In the genomic region with DNA sequence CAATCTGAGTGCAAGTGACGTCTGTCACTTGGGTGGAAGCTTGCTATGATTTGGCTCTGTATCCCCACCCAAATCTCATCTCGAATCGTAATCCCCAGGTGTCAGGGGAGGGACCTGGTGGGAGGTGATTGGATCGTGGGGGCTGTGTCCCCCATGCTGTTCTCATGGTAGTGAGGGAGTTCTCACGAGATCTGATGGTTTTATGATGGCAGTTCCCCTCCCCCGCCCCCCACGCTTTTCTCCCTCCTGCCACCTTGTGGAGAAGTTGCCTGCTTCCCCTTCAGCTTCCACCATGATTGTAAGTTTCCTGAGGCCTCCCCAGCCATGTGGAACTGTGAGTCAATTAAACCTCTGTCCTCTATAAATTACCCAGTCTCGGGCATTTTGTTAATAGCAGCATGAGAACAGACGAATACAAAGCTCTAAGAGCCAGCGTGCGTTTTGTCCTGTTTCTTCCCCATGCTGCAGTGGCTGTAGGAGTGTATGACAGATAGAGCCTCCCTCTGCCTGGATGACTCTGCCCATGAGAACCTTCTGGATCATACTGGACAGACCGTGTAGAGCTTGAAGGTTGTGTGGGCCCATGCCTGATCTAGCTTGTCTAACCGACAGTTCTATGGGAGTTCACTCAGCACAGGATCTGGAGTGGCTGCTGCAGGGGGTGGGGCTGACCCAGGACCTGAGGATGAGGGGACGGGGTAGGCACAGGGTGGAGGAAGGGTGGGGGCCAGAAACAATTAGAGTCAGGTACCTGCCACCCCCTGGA, we compare ENCODE assay signal across 1 cellular context.
TF ChIP-seq lines count a peak whose summit lies in the region.

No MANE protein-coding gene starts in this region.

TF ChIP-seq in H1, 55 proteins besides CTCF, POLR2A, EP300 and RAD21:
- TF ChIP-seq JUN (IDR thresholded peaks at IDR 0.05; ENCODE audit: low read depth, low read length) (no peak), SP4 (IDR thresholded peaks at IDR 0.05; ENCODE audit: low read length) (no peak), CHD2 (IDR thresholded peaks at IDR 0.05; ENCODE audit: low read length) (peak; percentile 60), BRCA1 (IDR thresholded peaks at IDR 0.05; ENCODE audit: low read depth, low read length) (0 out of 2 replicates have a peak, but pooled peaks have one; percentile 27), BCL11A (IDR thresholded peaks at IDR 0.05; ENCODE audit: low read depth in 2 of 2, low read length in 2 of 2) (no peak), KDM1A (IDR thresholded peaks at IDR 0.05; ENCODE audit: borderline replicate concordance, low read length) (peak; percentile 55; the same call in 1 of the 2 replicates), YY1 (IDR thresholded peaks at IDR 0.05; ENCODE audit: low read depth, low read length) (0 out of 2 replicates have a peak, but pooled peaks have one; percentile 48), HDAC2 (IDR thresholded peaks at IDR 0.05; ENCODE audit: borderline replicate concordance in 1 of 2, low read depth in 2 of 2, low read length in 2 of 2) (no peak)
- TF ChIP-seq, protein P1, sequence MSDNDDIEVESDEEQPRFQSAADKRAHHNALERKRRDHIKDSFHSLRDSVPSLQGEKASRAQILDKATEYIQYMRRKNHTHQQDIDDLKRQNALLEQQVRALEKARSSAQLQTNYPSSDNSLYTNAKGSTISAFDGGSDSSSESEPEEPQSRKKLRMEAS (IDR thresholded peaks at IDR 0.05): 0 out of 2 replicates have a peak, but pooled peaks have one; percentile 35
- TF ChIP-seq, protein P2, sequence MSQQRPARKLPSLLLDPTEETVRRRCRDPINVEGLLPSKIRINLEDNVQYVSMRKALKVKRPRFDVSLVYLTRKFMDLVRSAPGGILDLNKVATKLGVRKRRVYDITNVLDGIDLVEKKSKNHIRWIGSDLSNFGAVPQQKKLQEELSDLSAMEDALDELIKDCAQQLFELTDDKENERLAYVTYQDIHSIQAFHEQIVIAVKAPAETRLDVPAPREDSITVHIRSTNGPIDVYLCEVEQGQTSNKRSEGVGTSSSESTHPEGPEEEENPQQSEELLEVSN (IDR thresholded peaks at IDR 0.05): no peak
